9 cellular contexts compared by ENCODE assay signal in genomic region chr3:11581237-11582122, GRCh38.
DNase-seq lines count a peak whose midpoint lies in the region; ATAC-seq and TF ChIP-seq lines count a peak whose summit lies in the region.
"Had no signal": no experiment of that assay in that cellular context is flagged by ENCODE, and none has a peak within 500 bp of the region (broad histone marks: within the 10 kb centered on the region; RNA-seq: fewer than 3 reads in every experiment).

No MANE protein-coding gene starts in this region.

- peaks cover 34% of the 10 kb centered on the region for H3K36me3 ChIP-seq in BLaER1
- H3K36me3 ChIP-seq: right lobe of liver had no signal

- H4K20me1 ChIP-seq in BLaER1, result peaks cover 100% of the 10 kb centered on the region

- no peak for TF ChIP-seq CTCF in RWPE1 (conservative IDR thresholded peaks at IDR 0.05; ENCODE audit: low read depth)
- TF ChIP-seq CTCF in fibroblast of pulmonary artery (IDR thresholded peaks at IDR 0.05; ENCODE audit: low read length, missing control alignments), result no peak

- peak overlapping the region; percentile 89 for H3K4me2 ChIP-seq in BLaER1

- H3K4me3 ChIP-seq in BLaER1, result peak overlapping the region; percentile 43; the same call in 1 of the 2 replicates
- peak overlapping the region; percentile 52 for H3K4me3 ChIP-seq in fibroblast of pulmonary artery (replicated peaks; ENCODE audit: low read depth, low read length)
- H3K4me3 ChIP-seq: right lobe of liver had no signal

- no peaks in the 10 kb centered on the region for H3K9me3 ChIP-seq in BLaER1
- H3K9me3 ChIP-seq: right lobe of liver had no signal

- DNase-seq in RWPE1 (ENCODE audit: low spot score) (no peak), fibroblast of pulmonary artery (ENCODE audit: low read depth) (no peak), occipital lobe (lab: John Stamatoyannopoulos, UW) (peak; percentile 43), HuH-7.5 (ENCODE audit: low spot score) (no peak), NCI-H1930 (lab: John Stamatoyannopoulos, UW) (no peak)
- no peak for DNase-seq in stimulated activated CD4-positive, alpha-beta T cell treated with anti-CD3 and anti-CD28 coated beads, Interleukin-2, amount 100 ng/mL, for 24 hours
- DNase-seq: right lobe of liver had no signal

- CTCF ChIA-PET in RWPE1 (lab: Yijun Ruan, JAX), result interaction anchor here (0.6 kb wide), 2 partner anchors 214 to 262 kb away, joined by 3 to 5 read pairs; no protein-coding TSS in a partner anchor

- no peaks in the 10 kb centered on the region for H3K27me3 ChIP-seq in BLaER1
- H3K27me3 ChIP-seq: right lobe of liver had no signal

- H3K27ac ChIP-seq in BLaER1, result peak overlapping the region; percentile 45
- peak overlapping the region; percentile 92 for H3K27ac ChIP-seq in RWPE1

- POLR2A ChIA-PET in RWPE1 (lab: Yijun Ruan, JAX; ENCODE audit: low non-redundant PET), result no interaction called here

- H3K4me1 ChIP-seq in BLaER1, result peaks cover 72% of the 10 kb centered on the region
- H3K4me1 ChIP-seq: right lobe of liver had no signal

- ATAC-seq in GM21381 (IDR thresholded peaks at IDR 0.05; ENCODE audit: unreplicated experiment), result no peak

- H3K9ac ChIP-seq in BLaER1, result peak overlapping the region; percentile 51
